26 cellular contexts compared by ENCODE assay signal in the genomic region with DNA sequence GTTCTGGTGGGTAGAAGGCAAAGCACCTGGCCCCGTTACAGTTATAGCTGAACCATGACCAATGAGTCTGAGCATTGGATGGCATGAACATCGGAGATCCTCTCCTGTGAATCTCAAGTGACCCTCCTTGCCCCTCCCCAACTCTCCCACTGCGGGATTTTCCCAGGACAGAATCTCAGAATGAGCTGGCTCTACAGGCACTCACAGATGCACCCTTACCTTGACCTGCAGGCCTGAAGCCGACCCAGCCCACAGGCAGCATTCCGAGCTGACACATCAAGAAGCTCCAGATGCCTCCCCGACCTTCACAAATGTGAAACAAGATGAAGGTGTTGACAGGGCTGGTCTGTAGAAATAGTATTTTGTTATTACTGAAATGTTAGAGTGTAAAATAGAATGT.
"Had no signal": no experiment of that assay in that cellular context is flagged by ENCODE, and none has a peak within 500 bp of the region (broad histone marks: within the 10 kb centered on the region; RNA-seq: fewer than 3 reads in every experiment).

No MANE protein-coding gene starts in this region.

- H3K4me3 Mint-ChIP-seq: activated naive CD4-positive, alpha-beta T cell treated with anti-CD3 and anti-CD28 coated beads, Interleukin-2, amount 50 U/mL, for 24 hours; central memory CD8-positive, alpha-beta T cell had no signal

- H3K36me3 ChIP-seq: breast epithelium, Peyer's patch, SJSA1 had no signal

- H3K9me3 ChIP-seq: Peyer's patch, SJSA1 had no signal

- H3K27me3 ChIP-seq: breast epithelium, Peyer's patch, SJSA1 had no signal

- H3K27ac ChIP-seq: Peyer's patch, RWPE1, SJSA1 had no signal

- ATAC-seq: activated CD4-positive, CD25-positive, alpha-beta regulatory T cell treated with anti-CD3 and anti-CD28 coated beads, Interleukin-2, amount 50 U/mL, for 24 hours; K562; SK-N-SH treated with all-trans-retinoic acid at 6 μM for 48 hours had no signal

- DNase-seq: activated CD4-positive, alpha-beta T cell treated with anti-CD3 and anti-CD28 coated beads for 4 hours; activated CD4-positive, alpha-beta T cell treated with anti-CD3 and anti-CD28 coated beads, Interleukin-2, amount 50 U/mL, for 48 hours; activated CD8-positive, alpha-beta memory T cell treated with anti-CD3 and anti-CD28 coated beads, Interleukin-2, amount 50 U/mL, for 48 hours; activated effector memory CD4-positive, alpha-beta T cell treated with Interleukin-2 at 50 U/mL for 16 hours; activated naive CD4-positive, alpha-beta T cell; activated T-cell treated with anti-CD3 and anti-CD28 coated beads, Interleukin-2, amount 50 U/mL, for 1 hour; aorta; Karpas-422; MM.1S; NCI-H1105; NCI-H1436; NCI-H1694 treated with DMSO at 0.1 percent for 48 hours; NCI-H2029 treated with DMSO at 0.1 percent for 48 hours; NCI-H446; NCI-H524; Peyer's patch; SHP77; SW 1271 had no signal

- H3K27me3 Mint-ChIP-seq: central memory CD8-positive, alpha-beta T cell had no signal

- H3K27ac Mint-ChIP-seq: activated naive CD4-positive, alpha-beta T cell treated with anti-CD3 and anti-CD28 coated beads, Interleukin-2, amount 50 U/mL, for 24 hours had no signal

- H3K4me3 ChIP-seq: breast epithelium, K562, Peyer's patch, SJSA1 had no signal
